ENCODE assay signal across 8 cellular contexts in genomic region chr5:69167488-69167845, GRCh38. TPM values are rescaled to one million over a fixed set of nuclear protein-coding genes. Genes with fewer than 3 reads are reported as not detected.
DNase-seq lines count a peak whose midpoint lies in the region; ATAC-seq and TF ChIP-seq lines count a peak whose summit lies in the region.

No MANE protein-coding gene starts in this region.

- no peak overlapping the region for H2BK15ac ChIP-seq in mesenchymal stem cell (ENCODE audit: low read depth, poor library complexity, severe bottlenecking)

- no peak overlapping the region for H2BK5ac ChIP-seq in mesenchymal stem cell (ENCODE audit: low read depth, low read length, poor library complexity, severe bottlenecking)

- H3K79me1 ChIP-seq in mesenchymal stem cell (replicated peaks; ENCODE audit: low read length, poor library complexity, severe bottlenecking), result peaks cover 7% of the 10 kb centered on the region

- H3K27me3 Mint-ChIP-seq in MCF 10A (ENCODE audit: insufficient read depth, unreplicated experiment), result no peaks in the 10 kb centered on the region

- peaks cover 16 to 43% (median 23%) of the 10 kb centered on the region in 10 experiments for H3K4me1 ChIP-seq in BLaER1 treated with 17β-estradiol and CSF1 and Interleukin-3, amounts not matched to agents 10 nM and 100 nM
- H3K4me1 ChIP-seq in mesenchymal stem cell (ENCODE audit: control insufficient read depth, insufficient read depth, low read depth, low read length), result peaks cover 5% of the 10 kb centered on the region

- no peak overlapping the region for H3K23ac ChIP-seq in mesenchymal stem cell (ENCODE audit: low read length in 2 of 2)

- H3K27ac Mint-ChIP-seq in MCF 10A (ENCODE audit: low read depth, unreplicated experiment), result peak overlapping the region; percentile 85

- 2% methylated on average over 11 of the region's 11 CpGs for WGBS in mesenchymal stem cell

- peak overlapping the region; percentile 18 to 94 (median 87); a peak in 21 of 22 replicates for H3K27ac ChIP-seq in BLaER1 treated with 17β-estradiol and CSF1 and Interleukin-3, amounts not matched to agents 10 nM and 100 nM
- peak overlapping the region; percentile 91 for H3K27ac ChIP-seq in HL-60 (replicated peaks)
- H3K27ac ChIP-seq in mesenchymal stem cell (ENCODE audit: low read length, poor library complexity, severe bottlenecking), result peak overlapping the region; percentile 61

- CTCF ChIA-PET in MCF 10A (lab: Yijun Ruan, JAX), result interaction anchor here (0.5 to 1.3 kb wide), 2 partner anchors 99 to 124 kb away, joined by 3 read pairs; no protein-coding TSS in a partner anchor

- H2AFZ ChIP-seq in mesenchymal stem cell (ENCODE audit: low read depth, low read length), result peak overlapping the region; percentile 91

- peak overlapping the region; percentile 59 for H4K8ac ChIP-seq in mesenchymal stem cell (ENCODE audit: low read length)

- H2AK5ac ChIP-seq in mesenchymal stem cell (ENCODE audit: low read length, severe bottlenecking), result no peak overlapping the region

- H3K4me2 ChIP-seq in BLaER1 treated with 17β-estradiol and CSF1 and Interleukin-3, amounts not matched to agents 10 nM and 100 nM, result peak overlapping the region; percentile 81 to 97 (median 88)
- H3K4me2 ChIP-seq in mesenchymal stem cell (ENCODE audit: low read length, poor library complexity, severe bottlenecking), result peak overlapping the region; percentile 92

- H3K36me3 ChIP-seq in BLaER1 treated with 17β-estradiol and CSF1 and Interleukin-3, amounts not matched to agents 10 nM and 100 nM, result peaks cover 8 to 49% (median 47%) of the 10 kb centered on the region in 11 experiments; a peak in 21 of 22 replicates
- H3K36me3 ChIP-seq in mesenchymal stem cell (ENCODE audit: control insufficient read depth in 1 of 2, insufficient read depth in 2 of 2, low read depth in 1 of 2, low read length in 2 of 2), result peaks cover 6 to 10% of the 10 kb centered on the region in 2 experiments

- no peak overlapping the region for H3K4ac ChIP-seq in mesenchymal stem cell (ENCODE audit: low read depth in 1 of 2, low read length in 2 of 2)

- no peak for ATAC-seq in GM19324 (IDR thresholded peaks at IDR 0.05; ENCODE audit: low FRiP score, unreplicated experiment)

- no peak overlapping the region for H2BK120ac ChIP-seq in mesenchymal stem cell (ENCODE audit: low read depth, low read length)

- peak overlapping the region in 1 of 2 experiments; percentile 23 for H3K14ac ChIP-seq in mesenchymal stem cell (ENCODE audit: low read length in 2 of 2)

- BruUV-seq in MCF 10A (replicated peaks; lab: Mats Ljungman, UMichigan), result TSS peak; percentile 58

- POLR2A ChIA-PET in MCF 10A (lab: Yijun Ruan, JAX), result interaction anchor here (0.6 to 1.8 kb wide), 7 partner anchors 11 to 162 kb away, joined by 3 to 6 read pairs (median 3); partner anchors contain the start of genes CENPH and SLC30A5

- no peaks in the 10 kb centered on the region for H3K27me3 ChIP-seq in BLaER1 treated with 17β-estradiol and CSF1 and Interleukin-3, amounts not matched to agents 10 nM and 100 nM
- no peaks in the 10 kb centered on the region for H3K27me3 ChIP-seq in HL-60 (ENCODE audit: insufficient read depth, poor library complexity, severe bottlenecking)
- H3K27me3 ChIP-seq in mesenchymal stem cell (ENCODE audit: control insufficient read depth in 1 of 2, insufficient read depth in 1 of 2, low read length in 2 of 2), result no peaks in the 10 kb centered on the region

- no peak for TF ChIP-seq CTCF in HL-60 (IDR thresholded peaks at IDR 0.05; ENCODE audit: insufficient read depth, low read length)
- no peak for TF ChIP-seq CTCF in MCF 10A (IDR thresholded peaks at IDR 0.05; ENCODE audit: unreplicated experiment)

- peak overlapping the region; percentile 64 to 86 (median 78) for H3K4me3 ChIP-seq in BLaER1 treated with 17β-estradiol and CSF1 and Interleukin-3, amounts not matched to agents 10 nM and 100 nM
- H3K4me3 ChIP-seq in HL-60 (replicated peaks; ENCODE audit: insufficient read depth, low read length), result peak overlapping the region; percentile 74
- H3K4me3 ChIP-seq in mesenchymal stem cell (ENCODE audit: insufficient read depth in 1 of 2, low read depth in 1 of 2, low read length in 2 of 2), result peak overlapping the region; percentile 83 to 94

- intact Hi-C loops in MCF 10A (cut with micrococcal nuclease), result loop anchor here (10.0 kb wide), 1 partner anchor 67 kb away; the partner anchor contains the start of gene CDK7

- H3K4me3 Mint-ChIP-seq in MCF 10A (ENCODE audit: unreplicated experiment), result peak overlapping the region; percentile 94

- peaks cover 18% of the 10 kb centered on the region for H3K36me3 Mint-ChIP-seq in MCF 10A (ENCODE audit: insufficient read depth, unreplicated experiment)

- H2BK12ac ChIP-seq in mesenchymal stem cell (ENCODE audit: low read length in 2 of 2), result no peak overlapping the region

- H3K4me1 Mint-ChIP-seq in MCF 10A (ENCODE audit: insufficient read depth, unreplicated experiment), result peaks cover 27% of the 10 kb centered on the region

- peaks cover 16 to 33% (median 28%) of the 10 kb centered on the region in 11 experiments for H3K9me3 ChIP-seq in BLaER1 treated with 17β-estradiol and CSF1 and Interleukin-3, amounts not matched to agents 10 nM and 100 nM (replicated peaks in 1 of 11)
- no peaks in the 10 kb centered on the region for H3K9me3 ChIP-seq in mesenchymal stem cell (ENCODE audit: control insufficient read depth, low read length)

- H3K18ac ChIP-seq in mesenchymal stem cell (ENCODE audit: low read depth in 1 of 2, low read length in 2 of 2), result peak overlapping the region; percentile 28 to 48

- DNase-seq in HL-60 (ENCODE audit: low read depth in 1 of 2, low spot score in 1 of 2), result no peak
- no peak for DNase-seq in MCF 10A (ENCODE audit: unreplicated experiment)
- DNase-seq in mesenchymal stem cell, result peak; percentile 44
- DNase-seq in stimulated activated CD4-positive, alpha-beta T cell treated with anti-CD3 and anti-CD28 coated beads, Interleukin-2, amount 100 ng/mL, for 24 hours, result no peak
- DNase-seq in DMS153 (lab: John Stamatoyannopoulos, UW), result no peak
- no peak for DNase-seq in central memory CD4-positive, alpha-beta T cell

- H4K20me1 ChIP-seq in BLaER1 treated with 17β-estradiol and CSF1 and Interleukin-3, amounts not matched to agents 10 nM and 100 nM, result peaks cover 0 to 9% (median 4%) of the 10 kb centered on the region in 11 experiments; a peak in 5 of 22 replicates

- peak overlapping the region; percentile 76 to 91 (median 87) for H3K9ac ChIP-seq in BLaER1 treated with 17β-estradiol and CSF1 and Interleukin-3, amounts not matched to agents 10 nM and 100 nM
- H3K9ac ChIP-seq in mesenchymal stem cell (ENCODE audit: low read length), result peak overlapping the region; percentile 92

- peak overlapping the region; percentile 71 for H4K91ac ChIP-seq in mesenchymal stem cell (ENCODE audit: low read length)

- no peaks in the 10 kb centered on the region for H3K9me3 Mint-ChIP-seq in MCF 10A (ENCODE audit: unreplicated experiment)

RNA-seq across cellular contexts. Expression of gene CCNB1, which starts 0.5 kb away (rescaled TPM):
- 84.3 and 120 TPM in 2 replicates for total RNA-seq in MCF 10A (2022)
- polyA plus RNA-seq in mesenchymal stem cell (2013, experiment 1 of 2), result 22.5 TPM
- polyA plus RNA-seq in mesenchymal stem cell (2013, experiment 2 of 2), result 21.7 TPM

RNA-seq across cellular contexts. Expression of gene CENPH, which starts 21.9 kb away (rescaled TPM):
- 14.1 and 21.9 TPM in 2 replicates for total RNA-seq in MCF 10A (2022)
- 3.5 TPM for polyA plus RNA-seq in mesenchymal stem cell (2013, experiment 1 of 2)
- polyA plus RNA-seq in mesenchymal stem cell (2013, experiment 2 of 2), result 4.0 TPM
